Comparison of ENCODE assay signal across 12 cellular contexts in the genomic region with DNA sequence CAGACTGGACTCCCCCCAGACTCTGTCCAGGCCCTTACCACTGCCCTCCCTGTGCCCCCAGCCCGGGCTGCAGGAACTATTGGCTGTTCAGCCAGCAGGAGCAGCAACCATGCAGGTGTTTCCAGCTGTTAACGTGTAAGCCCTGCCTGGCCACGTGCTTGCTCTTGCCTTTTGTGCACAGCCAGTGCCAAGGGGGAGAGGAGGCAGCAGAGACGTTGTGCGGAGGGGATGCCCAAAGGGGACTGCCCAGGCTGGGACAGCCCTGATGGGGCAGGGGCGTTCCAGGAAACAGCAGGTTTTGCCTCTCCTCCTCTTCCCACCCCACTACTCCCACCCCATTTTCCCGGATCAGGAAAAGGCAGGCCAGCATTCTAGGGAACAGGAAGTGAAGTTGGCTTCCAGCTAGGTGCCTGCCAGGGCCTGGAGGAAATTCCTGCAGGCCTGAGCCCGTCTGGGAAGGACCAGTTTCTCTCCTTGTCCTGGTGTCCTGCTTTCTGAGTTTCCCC. TPM values are rescaled to one million over a fixed set of nuclear protein-coding genes. Genes with fewer than 3 reads are reported as not detected.
DNase-seq lines count a peak whose midpoint lies in the region; ATAC-seq and TF ChIP-seq lines count a peak whose summit lies in the region.
"Had no signal": no experiment of that assay in that cellular context is flagged by ENCODE, and none has a peak within 500 bp of the region (broad histone marks: within the 10 kb centered on the region; RNA-seq: fewer than 3 reads in every experiment).

No MANE protein-coding gene starts in this region.

- H3K27me3 Mint-ChIP-seq in activated CD8-positive, alpha-beta memory T cell treated with anti-CD3 and anti-CD28 coated beads, Interleukin-2, amount 10 ng/mL, durations not matched to agents 7 days and 5 days, result no peaks in the 10 kb centered on the region
- H3K27me3 Mint-ChIP-seq in effector memory CD8-positive, alpha-beta T cell, result no peaks in the 10 kb centered on the region

- peaks cover 27% of the 10 kb centered on the region for H3K36me3 Mint-ChIP-seq in activated CD8-positive, alpha-beta memory T cell treated with anti-CD3 and anti-CD28 coated beads, Interleukin-2, amount 10 ng/mL, durations not matched to agents 7 days and 5 days
- peaks cover 78% of the 10 kb centered on the region for H3K36me3 Mint-ChIP-seq in effector memory CD8-positive, alpha-beta T cell (ENCODE audit: insufficient read depth)

- H3K4me1 ChIP-seq in mesodermal cell (ENCODE audit: control insufficient read depth, insufficient read depth, low read length, poor library complexity, severe bottlenecking) (peaks cover 32% of the 10 kb centered on the region), tibial artery (peaks cover 0 to 75% (median 60%) of the 10 kb centered on the region in 4 donors)

- peaks cover 76% of the 10 kb centered on the region for H3K36me3 ChIP-seq in mesodermal cell (ENCODE audit: control insufficient read depth, insufficient read depth, low read length)
- H3K36me3 ChIP-seq in tibial artery, result peaks cover 16 to 49% (median 35%) of the 10 kb centered on the region in 3 donors

- no peak for ATAC-seq in activated CD8-positive, alpha-beta memory T cell treated with anti-CD3 and anti-CD28 coated beads, Interleukin-2, amount 10 ng/mL, durations not matched to agents 7 days and 5 days
- peak; percentile 25 for ATAC-seq in effector memory CD8-positive, alpha-beta T cell (replicated peaks)
- no peak for ATAC-seq in HG03469 (IDR thresholded peaks at IDR 0.05; ENCODE audit: unreplicated experiment)
- ATAC-seq in GM21529 (IDR thresholded peaks at IDR 0.05; ENCODE audit: unreplicated experiment), result no peak
- ATAC-seq in HG02973 (IDR thresholded peaks at IDR 0.05; ENCODE audit: unreplicated experiment), result no peak

- 63 to 82% methylated on average over 5 to 7 of the region's 8 CpGs for WGBS in mesodermal cell (ENCODE audit: insufficient coverage in 2 of 2), 2 experiments

- no peak overlapping the region for H3K4me3 ChIP-seq in mesodermal cell (ENCODE audit: extremely low read depth, insufficient read depth, low read length, poor library complexity, severe bottlenecking)
- H3K4me3 ChIP-seq in tibial artery, result no peak overlapping the region

- DNase-seq in activated CD8-positive, alpha-beta memory T cell treated with anti-CD3 and anti-CD28 coated beads, Interleukin-2, amount 10 ng/mL, durations not matched to agents 7 days and 5 days, result no peak
- DNase-seq in activated CD8-positive, alpha-beta memory T cell treated with anti-CD3 and anti-CD28 coated beads for 24 hours, result no peak
- DNase-seq in effector memory CD8-positive, alpha-beta T cell, result no peak
- peak in 1 of 2 donors; percentile 64 for DNase-seq in tibial artery
- DNase-seq: activated CD8-positive, alpha-beta memory T cell treated with anti-CD3 and anti-CD28 coated beads, Interleukin-2, amount 50 U/mL, for 4 hours; hippocampal formation; NCI-H524; nucleus accumbens had no signal

- H3K9me3 ChIP-seq in mesodermal cell (ENCODE audit: control insufficient read depth, low read length), result no peaks in the 10 kb centered on the region
- H3K9me3 ChIP-seq in tibial artery, result no peaks in the 10 kb centered on the region

- TF ChIP-seq CTCF in tibial artery (IDR thresholded peaks at IDR 0.05), result no peak

- H3K27me3 ChIP-seq in tibial artery, result no peaks in the 10 kb centered on the region

- CTCF ChIA-PET in activated CD8-positive, alpha-beta memory T cell treated with anti-CD3 and anti-CD28 coated beads, Interleukin-2, amount 10 ng/mL, durations not matched to agents 7 days and 5 days (lab: Charles Lee), result interaction anchor here (1.7 kb wide), 1 partner anchor 10 kb away, joined by 4 read pairs; no protein-coding TSS in a partner anchor

- H3K27ac ChIP-seq in mesodermal cell (ENCODE audit: low read depth, low read length, severe bottlenecking), result peak overlapping the region; percentile 6
- H3K27ac ChIP-seq in tibial artery, result peak overlapping the region; percentile 54 to 62

- peaks cover 18% of the 10 kb centered on the region for H3K4me1 Mint-ChIP-seq in activated CD8-positive, alpha-beta memory T cell treated with anti-CD3 and anti-CD28 coated beads, Interleukin-2, amount 10 ng/mL, durations not matched to agents 7 days and 5 days
- peaks cover 18 to 33% of the 10 kb centered on the region in 2 donors for H3K4me1 Mint-ChIP-seq in effector memory CD8-positive, alpha-beta T cell (ENCODE audit: low read depth in 2 of 2)

- H3K27ac Mint-ChIP-seq in activated CD8-positive, alpha-beta memory T cell treated with anti-CD3 and anti-CD28 coated beads, Interleukin-2, amount 10 ng/mL, durations not matched to agents 7 days and 5 days, result peak overlapping the region; percentile 7
- H3K27ac Mint-ChIP-seq in effector memory CD8-positive, alpha-beta T cell, result peak overlapping the region; percentile 80 to 88

- no peaks in the 10 kb centered on the region for H3K9me3 Mint-ChIP-seq in activated CD8-positive, alpha-beta memory T cell treated with anti-CD3 and anti-CD28 coated beads, Interleukin-2, amount 10 ng/mL, durations not matched to agents 7 days and 5 days (ENCODE audit: low read depth)
- H3K9me3 Mint-ChIP-seq in effector memory CD8-positive, alpha-beta T cell, result no peaks in the 10 kb centered on the region

- no peak overlapping the region for H3K4me3 Mint-ChIP-seq in activated CD8-positive, alpha-beta memory T cell treated with anti-CD3 and anti-CD28 coated beads, Interleukin-2, amount 10 ng/mL, durations not matched to agents 7 days and 5 days
- peak overlapping the region in 1 of 2 donors; percentile 33 for H3K4me3 Mint-ChIP-seq in effector memory CD8-positive, alpha-beta T cell

- intact Hi-C loops in tibial artery (cut with DNase I; ENCODE audit: low total_unique reads), result no loop called here

RNA-seq across cellular contexts. Expression of gene LASP1, which starts 38.9 kb away (rescaled TPM):
- total RNA-seq in activated CD8-positive, alpha-beta memory T cell treated with anti-CD3 and anti-CD28 coated beads, Interleukin-2, amount 10 ng/mL, durations not matched to agents 7 days and 5 days, result 100 to 1,000 TPM; 208 to 239 TPM
- polyA plus RNA-seq in mesodermal cell (2013, experiment 1 of 2), result 151 TPM
- polyA plus RNA-seq in mesodermal cell (2013, experiment 2 of 2), result 139 TPM

RNA-seq across cellular contexts. Expression of gene RPL23, which starts 55.2 kb away (rescaled TPM):
- total RNA-seq in activated CD8-positive, alpha-beta memory T cell treated with anti-CD3 and anti-CD28 coated beads, Interleukin-2, amount 10 ng/mL, durations not matched to agents 7 days and 5 days, result 1,000 to 10,000 TPM in 1 of 2 experiments, 100 to 1,000 TPM in 1; 831 to 1,130 TPM
- 2,211 TPM for polyA plus RNA-seq in mesodermal cell (2013, experiment 1 of 2)
- polyA plus RNA-seq in mesodermal cell (2013, experiment 2 of 2), result 2,367 TPM

RNA-seq across cellular contexts. Expression of gene FBXO47, which starts 58.5 kb away (rescaled TPM):
- total RNA-seq in activated CD8-positive, alpha-beta memory T cell treated with anti-CD3 and anti-CD28 coated beads, Interleukin-2, amount 10 ng/mL, durations not matched to agents 7 days and 5 days, result under 1 TPM in 1 of 2 experiments, not detected in 1; 0.18 TPM
- not detected for polyA plus RNA-seq in mesodermal cell (2013, experiment 1 of 2)
- not detected for polyA plus RNA-seq in mesodermal cell (2013, experiment 2 of 2)
